8 cellular contexts compared by ENCODE assay signal in the genomic region with DNA sequence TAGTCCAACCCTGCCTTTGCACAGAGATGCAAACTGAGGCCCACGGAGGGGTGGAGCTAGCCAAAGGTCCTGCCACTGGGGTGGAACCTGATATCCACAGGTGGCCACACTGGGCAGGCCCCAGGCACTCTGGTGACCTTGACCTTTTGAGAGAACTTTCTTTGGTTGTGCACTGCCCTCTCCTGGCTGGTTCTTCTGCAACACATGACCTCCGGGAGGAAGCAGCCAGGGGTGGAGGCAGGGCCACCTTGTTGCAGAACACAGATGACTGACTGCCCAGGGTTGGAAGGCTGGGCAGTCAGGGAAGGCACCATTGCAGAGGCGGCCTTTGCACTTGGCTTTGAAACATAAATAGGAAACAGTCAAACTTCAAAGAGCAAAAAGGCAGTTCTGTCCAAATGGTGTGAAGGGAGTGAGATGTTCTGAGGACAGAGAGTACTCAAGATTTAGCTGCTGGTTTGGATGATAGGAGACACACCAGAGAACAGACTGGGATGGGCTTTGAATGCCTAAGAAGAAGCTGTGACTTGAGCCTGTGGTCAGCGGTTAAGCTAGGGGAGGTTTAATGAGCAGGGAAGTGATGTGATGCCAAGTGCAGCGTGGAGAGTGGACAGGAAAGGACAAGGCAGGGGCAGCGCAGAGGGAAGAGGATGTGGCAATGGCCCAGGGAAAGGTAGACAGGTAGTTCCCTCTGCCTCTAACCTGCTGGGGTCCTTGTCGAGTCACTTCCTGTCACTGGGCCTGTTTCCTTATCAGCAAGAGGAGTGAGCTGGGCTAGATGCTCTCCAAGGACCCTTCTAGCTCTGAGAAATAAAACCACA. TPM values are rescaled to one million over a fixed set of nuclear protein-coding genes. Genes with fewer than 3 reads are reported as not detected.
DNase-seq lines count a peak whose midpoint lies in the region; ATAC-seq, FAIRE-seq and TF ChIP-seq lines count a peak whose summit lies in the region.

No MANE protein-coding gene starts in this region.

- H3K36me3 ChIP-seq in gastrocnemius medialis = no peaks in the 10 kb centered on the region

- peak; percentile 68 for FAIRE-seq in HTR-8/SVneo (lab: Jason Lieb, UNC)

- TF ChIP-seq CTCF in astrocyte of the spinal cord (IDR thresholded peaks at IDR 0.05; ENCODE audit: low read depth, low read length) = peak; percentile 66
- peak; percentile 43 to 68 (median 58) for TF ChIP-seq CTCF in gastrocnemius medialis (IDR thresholded peaks at IDR 0.05 in 4 of 5, conservative IDR thresholded peaks at IDR 0.05 in 1 of 5)

- H3K9me3 ChIP-seq in gastrocnemius medialis = no peaks in the 10 kb centered on the region

- peaks cover 5 to 6% of the 10 kb centered on the region in 2 donors for H3K4me1 ChIP-seq in gastrocnemius medialis

- in situ Hi-C loops in astrocyte of the spinal cord (cut with HindIII; ENCODE audit: low sequenced_read_pairs) (no loop called here), gastrocnemius medialis (cut with MboI; ENCODE audit: low sequenced_read_pairs in 4 of 4) (no loop called here)

- peak overlapping the region in 2 of 4 donors; percentile 8 to 44 for H3K27ac ChIP-seq in gastrocnemius medialis

- peak; percentile 14 for DNase-seq in GF-D8 (lab: John Stamatoyannopoulos, UW)
- DNase-seq in HTR-8/SVneo (ENCODE audit: insufficient read length, low spot score) = peak; percentile 79
- peak; percentile 61 to 87 for DNase-seq in SW 1271 (lab: John Stamatoyannopoulos, UW)
- peak; percentile 54 for DNase-seq in astrocyte of the spinal cord (ENCODE audit: low read depth, low spot score)
- peak; percentile 12 to 91 (median 61) for DNase-seq in hypothalamus (lab: John Stamatoyannopoulos, UW)
- peak; percentile 64 to 92 for DNase-seq in gastrocnemius medialis
- no peak for DNase-seq in effector CD8-positive, alpha-beta T cell (lab: John Stamatoyannopoulos, UW)

- H3K4me3 ChIP-seq in astrocyte of the spinal cord (ENCODE audit: low read depth, low read length) = no peak overlapping the region
- H3K4me3 ChIP-seq in gastrocnemius medialis = no peak overlapping the region

- intact Hi-C loops in gastrocnemius medialis (cut with DNase I; ENCODE audit: low total_unique reads) = loop anchor here (1.0 to 10.0 kb wide), 5 partner anchors 78 to 216 kb away; no protein-coding TSS in a partner anchor

- no peak for TF ChIP-seq POLR2A in gastrocnemius medialis (IDR thresholded peaks at IDR 0.05)

- ATAC-seq in GM21528 (IDR thresholded peaks at IDR 0.05; ENCODE audit: low FRiP score, unreplicated experiment) (peak; percentile 85), gastrocnemius medialis (peak; percentile 92 to 99)

- H3K27me3 ChIP-seq in gastrocnemius medialis = no peaks in the 10 kb centered on the region

RNA-seq across cellular contexts. Expression of a gene that starts 6.8 kb away (rescaled TPM):
- total RNA-seq in gastrocnemius medialis = 10 to 100 TPM; 22.1 to 31.7 (median 27.1) TPM

RNA-seq across cellular contexts. Expression of a gene that starts 48.0 kb away (rescaled TPM):
- not detected for total RNA-seq in gastrocnemius medialis
